ENCODE assay signal across 8 cellular contexts in the genomic region with DNA sequence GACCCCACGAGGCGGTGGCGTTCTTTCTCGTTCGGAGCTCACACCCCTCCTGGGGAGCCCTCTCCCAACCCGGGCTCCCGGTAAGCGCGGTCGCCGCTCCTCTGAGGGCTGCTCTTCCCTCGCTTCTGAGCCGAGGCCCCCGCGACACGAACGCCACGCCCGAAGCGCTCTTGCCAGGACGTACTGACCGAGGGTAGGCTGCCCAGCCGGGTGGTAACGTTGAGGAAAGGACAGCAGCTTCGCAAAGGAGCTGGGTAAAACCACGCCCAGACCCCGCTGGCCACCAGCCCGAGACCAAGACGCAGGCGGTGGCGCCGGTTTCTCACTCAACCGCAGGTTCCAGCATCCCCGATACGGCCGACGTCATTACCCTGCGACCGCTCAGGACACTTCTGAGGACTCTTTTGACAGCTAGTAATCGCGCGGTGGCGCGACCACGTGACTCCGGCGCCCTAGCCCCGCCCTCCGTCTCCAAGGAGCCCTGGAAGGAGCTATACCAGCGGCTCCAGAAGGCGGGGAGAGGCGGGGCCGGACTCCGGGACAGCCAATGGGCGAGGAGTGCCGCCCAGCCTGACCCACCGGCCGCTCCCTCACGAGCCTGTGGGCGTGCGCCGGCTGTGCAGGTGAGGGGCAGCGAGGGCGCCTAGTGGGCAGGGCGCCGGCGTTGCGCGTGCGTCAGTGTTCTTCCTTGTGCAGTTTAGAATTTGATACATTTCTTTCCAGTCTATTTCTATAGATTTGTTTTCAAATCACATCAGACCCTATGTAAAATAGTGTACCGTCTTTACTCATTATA.
DNase-seq lines count a peak whose midpoint lies in the region; ATAC-seq, FAIRE-seq and TF ChIP-seq lines count a peak whose summit lies in the region.

No MANE protein-coding gene starts in this region.

- FAIRE-seq in islet of Langerhans (lab: Jason Lieb, UNC) = peak; percentile 41

- peak; percentile 77 for TF ChIP-seq POLR2A in GM19099 (IDR thresholded peaks at IDR 0.05; ENCODE audit: extremely low read depth, insufficient read length, low read depth)

- peak; percentile 54 for ATAC-seq in HG03378 (IDR thresholded peaks at IDR 0.05; ENCODE audit: unreplicated experiment)

- DNase-seq in AML-193 (lab: John Stamatoyannopoulos, UW) (peak; percentile 95 to 97), NCI-H446 treated with DMSO at 0.1 percent for 48 hours (lab: John Stamatoyannopoulos, UW) (peak; percentile 98), cerebellar nuclear complex (lab: John Stamatoyannopoulos, UW) (peak; percentile 99)
- DNase-seq in activated CD4-positive, CD25-positive, alpha-beta regulatory T cell treated with anti-CD3 and anti-CD28 coated beads, Interleukin-2, amount 50 U/mL, for 72 hours = peak; percentile 100
- peak; percentile 99 to 100 for DNase-seq in stimulated activated CD4-positive, alpha-beta T cell treated with anti-CD3 and anti-CD28 coated beads, Interleukin-12 subunit alpha, Interleukin-12 subunit beta, amount 100 ng/mL, for 24 hours (ENCODE audit: low read depth in 2 of 2)

Comparison
In these comparisons a context has a peak if more than half of its experiments do, and no peak if none do; other contexts are left out.
1. Peak in every context shown above with its lines: DNase-seq and ATAC-seq.